ENCODE assay signal across 8 cellular contexts in genomic region chr22:38569181-38569971, GRCh38.
DNase-seq lines count a peak whose midpoint lies in the region; ATAC-seq lines count a peak whose summit lies in the region.

No MANE protein-coding gene starts in this region.

- H3K27me3 Mint-ChIP-seq in dendritic cell treated with granulocyte-macrophage colony-stimulating factor and Interleukin-4, amounts not matched to agents 40 ng/mL and 50 ng/mL, for 4 days: peaks cover 94% of the 10 kb centered on the region

- peak overlapping the region; percentile 55 for H3K4me3 Mint-ChIP-seq in dendritic cell treated with granulocyte-macrophage colony-stimulating factor and Interleukin-4, amounts not matched to agents 40 ng/mL and 50 ng/mL, for 4 days

- no peaks in the 10 kb centered on the region for H3K27me3 ChIP-seq in muscle layer of colon (ENCODE audit: control insufficient read depth in 1 of 2, insufficient read depth in 2 of 2, low read length in 2 of 2)

- peak overlapping the region; percentile 69 to 70 for H3K4me3 ChIP-seq in muscle layer of colon (ENCODE audit: low read depth in 1 of 2, low read length in 2 of 2)

- no peak for ATAC-seq in HG02852 (IDR thresholded peaks at IDR 0.05; ENCODE audit: unreplicated experiment)
- no peak for ATAC-seq in HG03520 (IDR thresholded peaks at IDR 0.05; ENCODE audit: unreplicated experiment)
- ATAC-seq in HG03097 (IDR thresholded peaks at IDR 0.05; ENCODE audit: low FRiP score, unreplicated experiment): no peak

- H3K4me1 Mint-ChIP-seq in dendritic cell treated with granulocyte-macrophage colony-stimulating factor and Interleukin-4, amounts not matched to agents 40 ng/mL and 50 ng/mL, for 4 days (ENCODE audit: low read depth): peaks cover 25% of the 10 kb centered on the region

- intact Hi-C loops in dendritic cell treated with granulocyte-macrophage colony-stimulating factor and Interleukin-4, amounts not matched to agents 40 ng/mL and 50 ng/mL, for 4 days (cut with micrococcal nuclease): no loop called here

- DNase-seq in NCI-H1436 (lab: John Stamatoyannopoulos, UW) (peak; percentile 11), NCI-H1436 treated with DMSO at 0.1 percent for 48 hours (lab: John Stamatoyannopoulos, UW) (no peak), NCI-H146 treated with DMSO at 0.1 percent for 48 hours (lab: John Stamatoyannopoulos, UW; ENCODE audit: unreplicated experiment) (peak; percentile 5)

- no peak overlapping the region for H3K27ac Mint-ChIP-seq in dendritic cell treated with granulocyte-macrophage colony-stimulating factor and Interleukin-4, amounts not matched to agents 40 ng/mL and 50 ng/mL, for 4 days

- no peaks in the 10 kb centered on the region for H3K9me3 ChIP-seq in muscle layer of colon (ENCODE audit: low read length)

- peaks cover 7% of the 10 kb centered on the region for H3K4me1 ChIP-seq in muscle layer of colon (ENCODE audit: insufficient read depth, low read length)

- H3K36me3 Mint-ChIP-seq in dendritic cell treated with granulocyte-macrophage colony-stimulating factor and Interleukin-4, amounts not matched to agents 40 ng/mL and 50 ng/mL, for 4 days (ENCODE audit: low read depth): no peaks in the 10 kb centered on the region

- H3K27ac ChIP-seq in muscle layer of colon (ENCODE audit: low read depth, low read length): peak overlapping the region; percentile 56

- peak overlapping the region; percentile 40 for H3K9ac ChIP-seq in muscle layer of colon (ENCODE audit: low read length)

- H3K9me3 Mint-ChIP-seq in dendritic cell treated with granulocyte-macrophage colony-stimulating factor and Interleukin-4, amounts not matched to agents 40 ng/mL and 50 ng/mL, for 4 days: no peaks in the 10 kb centered on the region

- H3K36me3 ChIP-seq in muscle layer of colon (ENCODE audit: insufficient read depth, low read length): no peaks in the 10 kb centered on the region
